ENCODE assay signal across 8 cellular contexts in the genomic region with DNA sequence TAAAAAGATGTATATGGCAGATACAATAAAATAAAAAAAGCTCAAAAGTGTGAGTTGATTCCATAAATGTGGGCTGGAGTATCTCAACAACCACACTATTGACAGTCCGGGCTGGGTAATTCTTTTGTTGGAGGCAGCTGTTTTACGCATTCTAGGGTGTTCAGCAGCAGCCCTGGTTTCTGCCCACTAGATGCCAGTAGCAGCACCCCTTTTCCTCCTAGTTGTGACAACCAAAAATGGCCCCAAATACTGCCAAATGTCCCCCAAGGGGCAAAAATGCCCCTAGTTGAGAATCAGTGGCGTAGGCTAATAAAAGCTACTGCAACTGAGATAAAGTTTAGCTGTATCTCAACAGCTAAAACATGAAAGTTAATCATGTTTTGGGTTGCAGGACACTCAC. TPM values are rescaled to one million over a fixed set of nuclear protein-coding genes. Genes with fewer than 3 reads are reported as not detected.
DNase-seq lines count a peak whose midpoint lies in the region; ATAC-seq, FAIRE-seq and TF ChIP-seq lines count a peak whose summit lies in the region.

No MANE protein-coding gene starts in this region.

- H3K9me3 Mint-ChIP-seq in effector memory CD8-positive, alpha-beta T cell, result peaks cover 0 to 2% of the 10 kb centered on the region in 2 donors

- H3K27me3 Mint-ChIP-seq in effector memory CD8-positive, alpha-beta T cell, result no peaks in the 10 kb centered on the region

- TF ChIP-seq EP300 in neural cell (conservative IDR thresholded peaks at IDR 0.05; ENCODE audit: poor library complexity, severe bottlenecking), result no peak

- no peak overlapping the region for H2AFZ ChIP-seq in neural cell (ENCODE audit: low read depth, low read length)

- CTCF ChIA-PET in RWPE1 (lab: Yijun Ruan, JAX), result interaction anchor here (1.3 kb wide), 1 partner anchor 9 kb away, joined by 4 read pairs; no protein-coding TSS in a partner anchor

- POLR2A ChIA-PET in RWPE1 (lab: Yijun Ruan, JAX; ENCODE audit: low non-redundant PET), result no interaction called here

- no peaks in the 10 kb centered on the region for H3K4me1 Mint-ChIP-seq in effector memory CD8-positive, alpha-beta T cell (ENCODE audit: low read depth in 2 of 2)

- no peaks in the 10 kb centered on the region for H3K9me3 ChIP-seq in neural cell (ENCODE audit: low read length)

- H3K4me2 ChIP-seq in neural cell (ENCODE audit: low read length), result no peak overlapping the region

- no peak overlapping the region for H3K4me3 Mint-ChIP-seq in effector memory CD8-positive, alpha-beta T cell

- H3K9me2 ChIP-seq in neural cell (ENCODE audit: insufficient read depth, low read length), result no peaks in the 10 kb centered on the region

- no peaks in the 10 kb centered on the region for H4K20me1 ChIP-seq in neural cell (ENCODE audit: insufficient read depth)

- H3K27ac ChIP-seq in RWPE1, result no peak overlapping the region
- H3K27ac ChIP-seq in neural cell (ENCODE audit: low read length), result no peak overlapping the region

- no peaks in the 10 kb centered on the region for H3K36me3 Mint-ChIP-seq in effector memory CD8-positive, alpha-beta T cell (ENCODE audit: insufficient read depth)

- DNase-seq in NCI-H748 (lab: John Stamatoyannopoulos, UW; ENCODE audit: unreplicated experiment), result peak; percentile 4
- DNase-seq in NCI-H748 treated with DMSO at 0.1 percent for 48 hours (lab: John Stamatoyannopoulos, UW), result no peak
- DNase-seq in RWPE1 (ENCODE audit: low spot score), result no peak
- peak; percentile 6 to 21 (median 9) for DNase-seq in effector memory CD8-positive, alpha-beta T cell
- no peak for DNase-seq in GM20000 (ENCODE audit: low spot score)
- DNase-seq in GM12891 (ENCODE audit: insufficient read length, low spot score), result no peak
- DNase-seq in urothelium cell line (ENCODE audit: low spot score), result no peak

- H3K27me3 ChIP-seq in neural cell (ENCODE audit: insufficient read depth, low read depth, low read length), result no peaks in the 10 kb centered on the region

- no peak overlapping the region for H3K27ac Mint-ChIP-seq in effector memory CD8-positive, alpha-beta T cell

- H3K4me3 ChIP-seq in neural cell (ENCODE audit: low read length), result no peak overlapping the region

- TF ChIP-seq RAD21 in neural cell (conservative IDR thresholded peaks at IDR 0.05), result no peak

- H3K36me3 ChIP-seq in neural cell (ENCODE audit: insufficient read depth, low read length), result no peaks in the 10 kb centered on the region

- no peaks in the 10 kb centered on the region for H3F3A ChIP-seq in neural cell (ENCODE audit: insufficient read depth, low read length, poor library complexity, severe bottlenecking)

- no peaks in the 10 kb centered on the region for H3K79me2 ChIP-seq in neural cell (replicated peaks; ENCODE audit: insufficient read depth, low read length)

- no peak overlapping the region for H3K9ac ChIP-seq in neural cell (ENCODE audit: low read length)

- FAIRE-seq in GM12891 (lab: Jason Lieb, UNC) (no peak), urothelium cell line (lab: Jason Lieb, UNC) (no peak)

- no peak for TF ChIP-seq POLR2A in GM12891 (IDR thresholded peaks at IDR 0.05; ENCODE audit: low read depth, low read length)

- peak; percentile 51 for ATAC-seq in effector memory CD8-positive, alpha-beta T cell (replicated peaks)

- TF ChIP-seq CTCF in RWPE1 (conservative IDR thresholded peaks at IDR 0.05; ENCODE audit: low read depth) (peak; percentile 50), neural cell (IDR thresholded peaks at IDR 0.05; ENCODE audit: poor library complexity, severe bottlenecking) (peak; percentile 17), GM20000 (IDR thresholded peaks at IDR 0.05; ENCODE audit: extremely low read depth, missing control alignments) (no peak)

TF ChIP-seq in neural cell, 6 proteins besides CTCF, POLR2A, EP300 and RAD21:
- no peak for TF ChIP-seq SMC3 (conservative IDR thresholded peaks at IDR 0.05; ENCODE audit: poor library complexity)
- no peak for TF ChIP-seq EZH2 (IDR thresholded peaks at IDR 0.05; ENCODE audit: borderline replicate concordance, insufficient read depth, low read length, poor library complexity, severe bottlenecking)
- TF ChIP-seq MXI1 (conservative IDR thresholded peaks at IDR 0.05; ENCODE audit: poor library complexity, severe bottlenecking), result no peak
- TF ChIP-seq POLR2AphosphoS5 (IDR thresholded peaks at IDR 0.05), result no peak
- no peak for TF ChIP-seq TAF1 (IDR thresholded peaks at IDR 0.05; ENCODE audit: low read depth)
- TF ChIP-seq, protein P1, sequence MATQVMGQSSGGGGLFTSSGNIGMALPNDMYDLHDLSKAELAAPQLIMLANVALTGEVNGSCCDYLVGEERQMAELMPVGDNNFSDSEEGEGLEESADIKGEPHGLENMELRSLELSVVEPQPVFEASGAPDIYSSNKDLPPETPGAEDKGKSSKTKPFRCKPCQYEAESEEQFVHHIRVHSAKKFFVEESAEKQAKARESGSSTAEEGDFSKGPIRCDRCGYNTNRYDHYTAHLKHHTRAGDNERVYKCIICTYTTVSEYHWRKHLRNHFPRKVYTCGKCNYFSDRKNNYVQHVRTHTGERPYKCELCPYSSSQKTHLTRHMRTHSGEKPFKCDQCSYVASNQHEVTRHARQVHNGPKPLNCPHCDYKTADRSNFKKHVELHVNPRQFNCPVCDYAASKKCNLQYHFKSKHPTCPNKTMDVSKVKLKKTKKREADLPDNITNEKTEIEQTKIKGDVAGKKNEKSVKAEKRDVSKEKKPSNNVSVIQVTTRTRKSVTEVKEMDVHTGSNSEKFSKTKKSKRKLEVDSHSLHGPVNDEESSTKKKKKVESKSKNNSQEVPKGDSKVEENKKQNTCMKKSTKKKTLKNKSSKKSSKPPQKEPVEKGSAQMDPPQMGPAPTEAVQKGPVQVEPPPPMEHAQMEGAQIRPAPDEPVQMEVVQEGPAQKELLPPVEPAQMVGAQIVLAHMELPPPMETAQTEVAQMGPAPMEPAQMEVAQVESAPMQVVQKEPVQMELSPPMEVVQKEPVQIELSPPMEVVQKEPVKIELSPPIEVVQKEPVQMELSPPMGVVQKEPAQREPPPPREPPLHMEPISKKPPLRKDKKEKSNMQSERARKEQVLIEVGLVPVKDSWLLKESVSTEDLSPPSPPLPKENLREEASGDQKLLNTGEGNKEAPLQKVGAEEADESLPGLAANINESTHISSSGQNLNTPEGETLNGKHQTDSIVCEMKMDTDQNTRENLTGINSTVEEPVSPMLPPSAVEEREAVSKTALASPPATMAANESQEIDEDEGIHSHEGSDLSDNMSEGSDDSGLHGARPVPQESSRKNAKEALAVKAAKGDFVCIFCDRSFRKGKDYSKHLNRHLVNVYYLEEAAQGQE (IDR thresholded peaks at IDR 0.05; ENCODE audit: borderline replicate concordance), result no peak

TF ChIP-seq in GM12891, 5 proteins besides CTCF, POLR2A, EP300 and RAD21:
- TF ChIP-seq TAF1 (IDR thresholded peaks at IDR 0.05; ENCODE audit: low read depth, low read length), result no peak
- no peak for TF ChIP-seq SPI1 (IDR thresholded peaks at IDR 0.05; ENCODE audit: low read depth, low read length)

RNA-seq across cellular contexts. Expression of gene CHMP3, which starts 44.7 kb away (rescaled TPM):
- polyA plus RNA-seq in neural cell, result 30.5 and 31.8 TPM in 2 replicates
- 42.6 and 44.1 TPM in 2 replicates for polyA minus RNA-seq in neural cell
- polyA plus RNA-seq in GM12891 (2012; ENCODE audit: low read depth, missing spikeins), result 28.5 TPM

Comparison
In these comparisons a context has a peak if more than half of its experiments do, and no peak if none do; other contexts are left out.
1. DNase-seq: peak in NCI-H748 (single experiment) and effector memory CD8-positive, alpha-beta T cell (3 of 3); none in NCI-H748 treated with DMSO at 0.1 percent for 48 hours (single experiment), RWPE1 (single experiment), GM20000 (single experiment), GM12891 (single experiment) and urothelium cell line (single experiment).